ENCODE assay signal across 20 cellular contexts in the genomic region with DNA sequence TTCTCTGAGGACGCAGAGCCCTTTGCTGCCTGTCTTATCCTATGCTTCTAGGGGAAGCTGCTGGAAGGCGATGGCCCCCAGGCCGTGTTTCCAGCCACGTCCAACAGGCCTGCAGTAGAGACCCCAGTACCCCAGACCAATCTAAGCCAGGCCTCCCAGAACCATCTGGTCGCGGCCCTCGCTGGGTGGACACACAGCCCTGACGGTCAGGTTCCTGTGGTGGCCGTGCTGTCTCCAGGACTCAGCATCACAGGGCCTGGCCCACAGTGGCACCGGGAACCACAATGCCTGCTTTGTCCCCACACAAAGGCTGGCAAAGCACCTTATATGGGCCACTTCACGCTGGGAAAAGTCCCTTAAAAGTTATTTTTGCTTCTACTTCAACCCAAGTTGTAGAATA. TPM values are rescaled to one million over a fixed set of nuclear protein-coding genes. Genes with fewer than 3 reads are reported as not detected.
A peak's percentile ranks its signal among the peaks of the same experiment; 100 is the strongest.
DNase-seq lines count a peak whose midpoint lies in the region; ATAC-seq and TF ChIP-seq lines count a peak whose summit lies in the region.
"Had no signal": no experiment of that assay in that cellular context is flagged by ENCODE, and none has a peak within 500 bp of the region (broad histone marks: within the 10 kb centered on the region; RNA-seq: fewer than 3 reads in every experiment).

No MANE protein-coding gene starts in this region.

- H3K9me3 ChIP-seq in endodermal cell (ENCODE audit: control insufficient read depth, low read length), result no peaks in the 10 kb centered on the region
- H3K9me3 ChIP-seq: body of pancreas, esophagus squamous epithelium, uterus had no signal

- H3K36me3 ChIP-seq in endodermal cell (ENCODE audit: control insufficient read depth, insufficient read depth, low read length), result no peaks in the 10 kb centered on the region
- H3K36me3 ChIP-seq: uterus had no signal

- no peaks in the 10 kb centered on the region for H3K27me3 Mint-ChIP-seq in activated CD4-positive, alpha-beta T cell treated with anti-CD3 and anti-CD28 coated beads for 36 hours
- no peaks in the 10 kb centered on the region for H3K27me3 Mint-ChIP-seq in activated CD8-positive, alpha-beta T cell treated with anti-CD3 and anti-CD28 coated beads for 36 hours
- no peaks in the 10 kb centered on the region for H3K27me3 Mint-ChIP-seq in endodermal cell (ENCODE audit: insufficient read depth)
- H3K27me3 Mint-ChIP-seq: stimulated activated memory B cell treated with anti-CD40 and anti-IgM and Interleukin-4, amounts not matched to agents 10 μg/mL and 1 μg/mL and 100 μg/mL, for 72 hours had no signal

- no peak for ATAC-seq in activated CD4-positive, alpha-beta T cell treated with anti-CD3 and anti-CD28 coated beads for 36 hours
- ATAC-seq in activated CD8-positive, alpha-beta T cell treated with anti-CD3 and anti-CD28 coated beads for 36 hours, result no peak
- no peak for ATAC-seq in HG03432 (IDR thresholded peaks at IDR 0.05; ENCODE audit: unreplicated experiment)
- ATAC-seq: body of pancreas; left cardiac atrium; stimulated activated memory B cell treated with anti-CD40 and anti-IgM and Interleukin-4, amounts not matched to agents 10 μg/mL and 1 μg/mL and 100 μg/mL, for 72 hours had no signal

- no peak overlapping the region for H3K9ac ChIP-seq in endodermal cell (ENCODE audit: extremely low read depth, low read length, poor library complexity, severe bottlenecking)
- H3K9ac ChIP-seq: parathyroid adenoma had no signal

- peaks cover 76% of the 10 kb centered on the region for H3K36me3 Mint-ChIP-seq in activated CD4-positive, alpha-beta T cell treated with anti-CD3 and anti-CD28 coated beads for 36 hours (ENCODE audit: low read depth)
- H3K36me3 Mint-ChIP-seq in activated CD8-positive, alpha-beta T cell treated with anti-CD3 and anti-CD28 coated beads for 36 hours (ENCODE audit: low read depth), result peaks cover 83% of the 10 kb centered on the region
- H3K36me3 Mint-ChIP-seq in endodermal cell (ENCODE audit: low read depth), result peaks cover 9% of the 10 kb centered on the region

- no peak overlapping the region for H3K4me3 ChIP-seq in endodermal cell (ENCODE audit: low read length)
- H3K4me3 ChIP-seq: body of pancreas, esophagus squamous epithelium, uterus had no signal

- CTCF ChIA-PET in activated CD4-positive, alpha-beta T cell treated with anti-CD3 and anti-CD28 coated beads for 36 hours (lab: Charles Lee), result interaction anchor here (14.9 kb wide), 1 partner anchor 24 kb away, joined by 118 read pairs; no protein-coding TSS in a partner anchor
- CTCF ChIA-PET in activated CD8-positive, alpha-beta T cell treated with anti-CD3 and anti-CD28 coated beads for 36 hours (lab: Charles Lee), result interaction anchor here (1.2 to 1.6 kb wide), 3 partner anchors 12 to 95 kb away, joined by 4 to 7 read pairs (median 6); no protein-coding TSS in a partner anchor

- H3K4me3 Mint-ChIP-seq in activated CD4-positive, alpha-beta T cell treated with anti-CD3 and anti-CD28 coated beads for 36 hours, result no peak overlapping the region
- H3K4me3 Mint-ChIP-seq in activated CD8-positive, alpha-beta T cell treated with anti-CD3 and anti-CD28 coated beads for 36 hours, result no peak overlapping the region
- H3K4me3 Mint-ChIP-seq in endodermal cell, result no peak overlapping the region
- H3K4me3 Mint-ChIP-seq: stimulated activated memory B cell treated with anti-CD40 and anti-IgM and Interleukin-4, amounts not matched to agents 10 μg/mL and 1 μg/mL and 100 μg/mL, for 72 hours had no signal

- 87 to 90% methylated on average over 9 to 11 of the region's 11 CpGs for WGBS in endodermal cell (ENCODE audit: insufficient coverage in 1 of 2, insufficient read length in 1 of 2), 2 experiments

- H3K27ac ChIP-seq in endodermal cell (ENCODE audit: low read depth, low read length), result no peak overlapping the region
- H3K27ac ChIP-seq: body of pancreas, esophagus squamous epithelium, parathyroid adenoma, uterus had no signal

- POLR2A ChIA-PET in activated CD4-positive, alpha-beta T cell treated with anti-CD3 and anti-CD28 coated beads for 36 hours (lab: Charles Lee), result no interaction called here
- POLR2A ChIA-PET in activated CD8-positive, alpha-beta T cell treated with anti-CD3 and anti-CD28 coated beads for 36 hours (lab: Charles Lee), result interaction anchor here (1.0 to 5.0 kb wide), 3 partner anchors 13 to 34 kb away, joined by 3 to 33 read pairs (median 4); no protein-coding TSS in a partner anchor

- H3K4me1 ChIP-seq in endodermal cell (ENCODE audit: control insufficient read depth, insufficient read depth, low read length), result no peaks in the 10 kb centered on the region
- H3K4me1 ChIP-seq: body of pancreas, parathyroid adenoma, uterus had no signal

- H3K27me3 ChIP-seq in endodermal cell (ENCODE audit: control insufficient read depth, insufficient read depth, low read length, poor library complexity, severe bottlenecking), result no peaks in the 10 kb centered on the region
- H3K27me3 ChIP-seq: body of pancreas, esophagus squamous epithelium, uterus had no signal

- intact Hi-C loops in activated CD4-positive, alpha-beta T cell treated with anti-CD3 and anti-CD28 coated beads for 36 hours (cut with DNase I, micrococcal nuclease), result no loop called here
- intact Hi-C loops in activated CD8-positive, alpha-beta T cell treated with anti-CD3 and anti-CD28 coated beads for 36 hours (cut with micrococcal nuclease), result no loop called here

- H3K27ac Mint-ChIP-seq in activated CD4-positive, alpha-beta T cell treated with anti-CD3 and anti-CD28 coated beads for 36 hours, result peak overlapping the region; percentile 87
- peak overlapping the region; percentile 95 for H3K27ac Mint-ChIP-seq in activated CD8-positive, alpha-beta T cell treated with anti-CD3 and anti-CD28 coated beads for 36 hours
- H3K27ac Mint-ChIP-seq in endodermal cell, result peak overlapping the region; percentile 68

- TF ChIP-seq CTCF in activated CD8-positive, alpha-beta T cell treated with anti-CD3 and anti-CD28 coated beads for 36 hours (IDR thresholded peaks at IDR 0.05), result no peak
- TF ChIP-seq CTCF in endodermal cell (conservative IDR thresholded peaks at IDR 0.05), result no peak

- peaks cover 97% of the 10 kb centered on the region for H3K4me1 Mint-ChIP-seq in activated CD4-positive, alpha-beta T cell treated with anti-CD3 and anti-CD28 coated beads for 36 hours
- H3K4me1 Mint-ChIP-seq in activated CD8-positive, alpha-beta T cell treated with anti-CD3 and anti-CD28 coated beads for 36 hours (ENCODE audit: low read depth), result peaks cover 94% of the 10 kb centered on the region
- peaks cover under 1% of the 10 kb centered on the region for H3K4me1 Mint-ChIP-seq in endodermal cell

- H3K9me3 Mint-ChIP-seq in activated CD4-positive, alpha-beta T cell treated with anti-CD3 and anti-CD28 coated beads for 36 hours (ENCODE audit: low read depth), result no peaks in the 10 kb centered on the region
- H3K9me3 Mint-ChIP-seq in activated CD8-positive, alpha-beta T cell treated with anti-CD3 and anti-CD28 coated beads for 36 hours, result no peaks in the 10 kb centered on the region
- H3K9me3 Mint-ChIP-seq in endodermal cell, result no peaks in the 10 kb centered on the region
- H3K9me3 Mint-ChIP-seq: stimulated activated memory B cell treated with anti-CD40 and anti-IgM and Interleukin-4, amounts not matched to agents 10 μg/mL and 1 μg/mL and 100 μg/mL, for 72 hours had no signal

- DNase-seq in activated CD4-positive, alpha-beta T cell treated with anti-CD3 and anti-CD28 coated beads for 36 hours, result no peak
- no peak for DNase-seq in activated CD4-positive, alpha-beta T cell treated with anti-CD3 and anti-CD28 coated beads for 4 hours
- DNase-seq in activated CD8-positive, alpha-beta T cell treated with anti-CD3 and anti-CD28 coated beads for 36 hours, result no peak
- DNase-seq in endodermal cell (no peak), pons (ENCODE audit: low spot score) (peak; percentile 94), NCI-H510A (lab: John Stamatoyannopoulos, UW) (no peak), iPS-NIHi7 (ENCODE audit: extremely low spot score) (no peak)
- DNase-seq: activated CD4-positive, alpha-beta T cell treated with anti-CD3 and anti-CD28 coated beads for 1 hour; body of pancreas; dermis blood vessel endothelial cell; DMS79 treated with DMSO at 0.1 percent for 48 hours; esophagus squamous epithelium; HCEC 1CT; left cardiac atrium; NCI-H1436 treated with DMSO at 0.1 percent for 48 hours; small intestine; uterus had no signal

RNA-seq across cellular contexts. Expression of a gene that starts 44.5 kb away (rescaled TPM):
- total RNA-seq in activated CD4-positive, alpha-beta T cell treated with anti-CD3 and anti-CD28 coated beads for 36 hours, result 100 to 1,000 TPM; 215 to 226 TPM
- total RNA-seq in activated CD8-positive, alpha-beta T cell treated with anti-CD3 and anti-CD28 coated beads for 36 hours, result 100 to 1,000 TPM; 290 to 317 TPM
- total RNA-seq in endodermal cell, result 10 to 100 TPM; 42.8 to 51.0 TPM
- 19.7 TPM for polyA plus RNA-seq in endodermal cell (2013, experiment 1 of 2)
- polyA plus RNA-seq in endodermal cell (2013, experiment 2 of 2), result 18.5 TPM

Comparison
In these comparisons a context has a peak if more than half of its experiments do, and no peak if none do; other contexts are left out.
1. RNA of a gene that starts 44.5 kb away (total RNA-seq): 290 to 317 TPM in activated CD8-positive, alpha-beta T cell treated with anti-CD3 and anti-CD28 coated beads for 36 hours and 215 to 226 TPM in activated CD4-positive, alpha-beta T cell treated with anti-CD3 and anti-CD28 coated beads for 36 hours; 42.8 to 51.0 TPM in endodermal cell; every median in the first group is over 4 times any median in the second.
2. Peak in every context shown above with its lines, with median percentiles within 50 percentile points of each other: H3K27ac Mint-ChIP-seq.